ENCODE assay signal across 11 cellular contexts in the genomic region with DNA sequence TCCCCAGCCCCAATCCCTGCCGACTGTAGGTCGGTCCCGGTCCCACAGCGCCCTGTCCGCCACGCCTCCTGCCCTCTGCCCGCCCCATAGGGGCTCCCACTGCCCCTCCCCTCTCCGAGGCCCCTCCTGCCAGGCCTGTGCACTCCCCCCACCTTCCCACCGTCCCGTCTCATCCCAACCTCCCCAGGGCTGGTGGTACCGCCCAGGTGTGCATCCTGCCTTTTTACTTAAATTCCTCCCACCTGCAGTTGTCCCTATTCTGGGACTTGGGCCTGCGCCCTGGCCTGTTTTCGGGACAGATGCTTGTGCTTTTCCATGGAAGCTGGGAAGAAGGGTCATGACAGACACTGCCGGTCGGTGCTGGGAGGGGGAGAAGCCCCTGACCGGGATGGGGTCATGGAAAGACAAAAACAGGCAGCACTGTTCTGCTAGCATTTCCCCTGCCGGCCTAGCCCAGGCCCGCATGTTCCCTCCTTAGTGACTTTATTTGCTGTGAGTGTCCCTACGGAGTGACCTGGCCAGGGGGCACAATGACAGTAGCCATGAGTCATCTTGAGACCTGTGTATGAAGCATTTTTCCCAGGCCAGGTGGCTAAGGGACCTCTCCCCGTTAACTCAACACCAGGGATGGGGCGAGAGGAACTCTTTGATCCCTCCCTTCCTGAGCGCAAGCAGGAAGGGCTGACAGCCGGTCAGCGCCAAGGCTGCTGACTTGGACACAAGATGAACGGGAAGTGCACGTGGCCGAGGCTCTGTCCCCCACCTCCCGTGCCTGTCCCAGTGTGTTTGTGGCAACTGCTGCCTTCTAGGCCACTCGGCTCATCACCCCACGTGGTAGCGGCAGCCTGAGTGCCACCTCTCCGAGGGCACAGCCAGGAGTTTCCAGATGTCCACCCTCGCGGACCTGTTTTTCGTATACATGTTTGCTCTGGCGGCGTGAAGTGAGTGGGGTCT. TPM values are rescaled to one million over a fixed set of nuclear protein-coding genes. Genes with fewer than 3 reads are reported as not detected.
DNase-seq lines count a peak whose midpoint lies in the region; ATAC-seq, FAIRE-seq and TF ChIP-seq lines count a peak whose summit lies in the region.
"Had no signal": no experiment of that assay in that cellular context is flagged by ENCODE, and none has a peak within 500 bp of the region (broad histone marks: within the 10 kb centered on the region; RNA-seq: fewer than 3 reads in every experiment).

No MANE protein-coding gene starts in this region.

- BruUV-seq in K562 (replicated peaks; lab: Mats Ljungman, UMichigan), result no TSS peak

- H3K4me3 ChIP-seq in K562 (peak overlapping the region; percentile 34; the same call in 1 of the 2 replicates), small intestine (ENCODE audit: low read depth in 1 of 2, low read length in 2 of 2) (no peak overlapping the region)

- H3K9me3 Mint-ChIP-seq in activated CD4-positive, alpha-beta memory T cell treated with anti-CD3 and anti-CD28 coated beads, Interleukin-2, amount 10 ng/mL, durations not matched to agents 7 days and 5 days, result no peaks in the 10 kb centered on the region
- no peaks in the 10 kb centered on the region for H3K9me3 Mint-ChIP-seq in activated CD4-positive, alpha-beta memory T cell treated with anti-CD3 and anti-CD28 coated beads for 36 hours
- H3K9me3 Mint-ChIP-seq in stimulated activated naive CD8-positive, alpha-beta T cell treated with anti-CD3 and anti-CD28 coated beads, Interleukin-15, amount 100 ng/mL, for 72 hours, result no peaks in the 10 kb centered on the region

- no peak for TF ChIP-seq EP300 in K562 (IDR thresholded peaks at IDR 0.05; ENCODE audit: low read length)

- no peak for DNase-seq in activated CD4-positive, alpha-beta memory T cell treated with anti-CD3 and anti-CD28 coated beads, Interleukin-2, amount 10 ng/mL, durations not matched to agents 7 days and 5 days
- no peak for DNase-seq in activated CD4-positive, alpha-beta memory T cell treated with anti-CD3 and anti-CD28 coated beads for 36 hours
- peak in 2 of 4 experiments; percentile 82 for DNase-seq in K562 (ENCODE audit: extremely low read depth in 1 of 4, low spot score in 3 of 4)
- DNase-seq in left lobe of liver (ENCODE audit: low spot score), result no peak
- DNase-seq in stimulated activated naive CD8-positive, alpha-beta T cell treated with anti-CD3 and anti-CD28 coated beads, Interleukin-15, amount 100 ng/mL, for 72 hours, result no peak
- no peak for DNase-seq in middle frontal gyrus (ENCODE audit: extremely low spot score, low spot score)
- no peak for DNase-seq in small intestine
- no peak for DNase-seq in NCI-H2227 treated with DMSO at 0.1 percent for 48 hours (lab: John Stamatoyannopoulos, UW)
- DNase-seq: NCI-H1048 had no signal

- CTCF ChIA-PET in activated CD4-positive, alpha-beta memory T cell treated with anti-CD3 and anti-CD28 coated beads, Interleukin-2, amount 10 ng/mL, durations not matched to agents 7 days and 5 days (lab: Charles Lee), result interaction anchor here (0.8 kb wide), 1 partner anchor 37 kb away, joined by 3 read pairs; no protein-coding TSS in a partner anchor
- CTCF ChIA-PET in activated CD4-positive, alpha-beta memory T cell treated with anti-CD3 and anti-CD28 coated beads for 36 hours (lab: Charles Lee), result no interaction called here
- CTCF ChIA-PET in K562 (lab: Yijun Ruan, JAX; ENCODE audit: low intra/inter-chr PET ratio), result interaction anchor here (0.6 to 1.7 kb wide), 3 partner anchors 11 to 78 kb away, joined by 3 to 9 read pairs (median 5); no protein-coding TSS in a partner anchor

- H3K4me1 ChIP-seq in K562 (replicated peaks in 1 of 2; ENCODE audit: control insufficient read depth in 2 of 2, insufficient read depth in 2 of 2, low read length in 2 of 2) (peaks cover 7 to 87% of the 10 kb centered on the region in 2 experiments), small intestine (ENCODE audit: control insufficient read depth in 2 of 2, insufficient read depth in 1 of 2, low read depth in 1 of 2, low read length in 1 of 2) (no peaks in the 10 kb centered on the region)

- no peak; a peak in 1 of 4 replicates for TF ChIP-seq RAD21 in K562 (CRISPR knock-in tag; conservative IDR thresholded peaks at IDR 0.05 in 1 of 2, IDR thresholded peaks at IDR 0.05 in 1 of 2)

- 0 out of 2 replicates have a peak overlapping the region, but pooled peaks have one; percentile 11 for H2AFZ ChIP-seq in K562 (ENCODE audit: low read depth, low read length)

- no peak overlapping the region for H3K27ac ChIP-seq in K562 (ENCODE audit: extremely low read depth, low read depth, low read length)
- H3K27ac ChIP-seq in small intestine (ENCODE audit: low read depth in 1 of 2, low read length in 1 of 2), result no peak overlapping the region

- H3K27ac Mint-ChIP-seq in activated CD4-positive, alpha-beta memory T cell treated with anti-CD3 and anti-CD28 coated beads, Interleukin-2, amount 10 ng/mL, durations not matched to agents 7 days and 5 days, result no peak overlapping the region
- H3K27ac Mint-ChIP-seq in activated CD4-positive, alpha-beta memory T cell treated with anti-CD3 and anti-CD28 coated beads for 36 hours, result no peak overlapping the region
- H3K27ac Mint-ChIP-seq in stimulated activated naive CD8-positive, alpha-beta T cell treated with anti-CD3 and anti-CD28 coated beads, Interleukin-15, amount 100 ng/mL, for 72 hours, result no peak overlapping the region

- H3K36me3 ChIP-seq in K562 (ENCODE audit: control insufficient read depth, insufficient read depth, low read length) (peaks cover 8% of the 10 kb centered on the region; the same call in 1 of the 3 replicates), small intestine (ENCODE audit: control insufficient read depth in 2 of 2, insufficient read depth in 2 of 2, low read length in 2 of 2) (no peaks in the 10 kb centered on the region)

- 61% methylated on average over 37 of the region's 37 CpGs for WGBS in K562 (ENCODE audit: insufficient coverage, low coverage, missing lambda C conversion rate)
- WGBS in small intestine, 3 donors, result 15 to 19% (median 18%) methylated on average over 32 to 37 of the region's 37 CpGs

- no peaks in the 10 kb centered on the region for H3K36me3 Mint-ChIP-seq in activated CD4-positive, alpha-beta memory T cell treated with anti-CD3 and anti-CD28 coated beads, Interleukin-2, amount 10 ng/mL, durations not matched to agents 7 days and 5 days (ENCODE audit: low read depth)
- H3K36me3 Mint-ChIP-seq in activated CD4-positive, alpha-beta memory T cell treated with anti-CD3 and anti-CD28 coated beads for 36 hours, result no peaks in the 10 kb centered on the region

- in situ Hi-C loops in K562 (cut with MboI), result no loop called here

- H3K27me3 ChIP-seq in K562 (ENCODE audit: control insufficient read depth in 2 of 2, insufficient read depth in 2 of 2, low read length in 2 of 2) (peaks cover 0 to 14% of the 10 kb centered on the region in 2 experiments; a peak in 2 of 5 replicates), small intestine (ENCODE audit: control insufficient read depth in 2 of 2, insufficient read depth in 2 of 2, low read length in 2 of 2) (peaks cover 13 to 48% of the 10 kb centered on the region in 2 donors)

- H3K4me3 Mint-ChIP-seq in activated CD4-positive, alpha-beta memory T cell treated with anti-CD3 and anti-CD28 coated beads, Interleukin-2, amount 10 ng/mL, durations not matched to agents 7 days and 5 days, result peak overlapping the region; percentile 35
- no peak overlapping the region for H3K4me3 Mint-ChIP-seq in activated CD4-positive, alpha-beta memory T cell treated with anti-CD3 and anti-CD28 coated beads for 36 hours
- peak overlapping the region; percentile 64 to 68 for H3K4me3 Mint-ChIP-seq in stimulated activated naive CD8-positive, alpha-beta T cell treated with anti-CD3 and anti-CD28 coated beads, Interleukin-15, amount 100 ng/mL, for 72 hours

- FAIRE-seq in K562 (lab: Jason Lieb, UNC) (no peak), small intestine (lab: Jason Lieb, UNC) (no peak)

- peaks cover 7% of the 10 kb centered on the region for H3K79me2 ChIP-seq in K562 (ENCODE audit: control insufficient read depth, insufficient read depth, low read length)

- peaks cover 55% of the 10 kb centered on the region for H3K27me3 Mint-ChIP-seq in activated CD4-positive, alpha-beta memory T cell treated with anti-CD3 and anti-CD28 coated beads, Interleukin-2, amount 10 ng/mL, durations not matched to agents 7 days and 5 days
- peaks cover 64% of the 10 kb centered on the region for H3K27me3 Mint-ChIP-seq in activated CD4-positive, alpha-beta memory T cell treated with anti-CD3 and anti-CD28 coated beads for 36 hours
- peaks cover 93% of the 10 kb centered on the region for H3K27me3 Mint-ChIP-seq in stimulated activated naive CD8-positive, alpha-beta T cell treated with anti-CD3 and anti-CD28 coated beads, Interleukin-15, amount 100 ng/mL, for 72 hours

- POLR2A ChIA-PET in activated CD4-positive, alpha-beta memory T cell treated with anti-CD3 and anti-CD28 coated beads, Interleukin-2, amount 10 ng/mL, durations not matched to agents 7 days and 5 days (lab: Charles Lee), result no interaction called here
- POLR2A ChIA-PET in activated CD4-positive, alpha-beta memory T cell treated with anti-CD3 and anti-CD28 coated beads for 36 hours (lab: Charles Lee), result no interaction called here
- POLR2A ChIA-PET in K562 (lab: Yijun Ruan, JAX), result interaction anchor here (0.6 to 0.8 kb wide), 3 partner anchors 11 to 94 kb away, joined by 3 to 4 read pairs (median 4); no protein-coding TSS in a partner anchor

- TF ChIP-seq CTCF in K562 (IDR thresholded peaks at IDR 0.05 in 2 of 3, conservative IDR thresholded peaks at IDR 0.05 in 1 of 3; ENCODE audit: insufficient read depth in 2 of 3, low read depth in 1 of 3, low read length in 3 of 3), result no peak

- H3K9me1 ChIP-seq in K562 (ENCODE audit: control insufficient read depth, insufficient read depth, low read length), result peaks cover 6% of the 10 kb centered on the region

- peak overlapping the region in 1 of 2 experiments; percentile 74; a peak in 2 of 4 replicates for H3K9ac ChIP-seq in K562 (ENCODE audit: insufficient read depth in 1 of 2, low read depth in 2 of 2, low read length in 2 of 2)

- H4K20me1 ChIP-seq in K562 (replicated peaks; ENCODE audit: control insufficient read depth, insufficient read depth, low read length), result 0 out of 2 replicates have a peak, but pooled peaks cover 3% of the 10 kb centered on the region

- no peak for TF ChIP-seq POLR2A in K562 (conservative IDR thresholded peaks at IDR 0.05)

- H3K4me1 Mint-ChIP-seq in activated CD4-positive, alpha-beta memory T cell treated with anti-CD3 and anti-CD28 coated beads, Interleukin-2, amount 10 ng/mL, durations not matched to agents 7 days and 5 days, result peaks cover 12% of the 10 kb centered on the region
- H3K4me1 Mint-ChIP-seq in activated CD4-positive, alpha-beta memory T cell treated with anti-CD3 and anti-CD28 coated beads for 36 hours (ENCODE audit: low read depth), result peaks cover 6% of the 10 kb centered on the region
- peaks cover 19% of the 10 kb centered on the region for H3K4me1 Mint-ChIP-seq in stimulated activated naive CD8-positive, alpha-beta T cell treated with anti-CD3 and anti-CD28 coated beads, Interleukin-15, amount 100 ng/mL, for 72 hours

- ATAC-seq in K562 (peak; percentile 33), left lobe of liver (peak; percentile 32)
- peak; percentile 49 for ATAC-seq in stimulated activated naive CD8-positive, alpha-beta T cell treated with anti-CD3 and anti-CD28 coated beads, Interleukin-15, amount 100 ng/mL, for 72 hours

- no peaks in the 10 kb centered on the region for H3K9me3 ChIP-seq in K562 (replicated peaks; ENCODE audit: control insufficient read depth, insufficient read depth, low read depth, low read length)
- H3K9me3 ChIP-seq in small intestine (ENCODE audit: control insufficient read depth, low read depth), result no peaks in the 10 kb centered on the region

- intact Hi-C loops in activated CD4-positive, alpha-beta memory T cell treated with anti-CD3 and anti-CD28 coated beads for 36 hours (cut with micrococcal nuclease), result loop anchor here (1.0 to 5.0 kb wide), 2 partner anchors 13 to 35 kb away; no protein-coding TSS in a partner anchor
- intact Hi-C loops in K562 (cut with micrococcal nuclease), result loop anchor here (2.0 kb wide), 1 partner anchor 37 kb away; no protein-coding TSS in a partner anchor

- peak overlapping the region; percentile 30 for H3K4me2 ChIP-seq in K562 (ENCODE audit: insufficient read depth, low read length)

RNA-seq across cellular contexts. Expression of gene TBX1, which starts 7.1 kb away (rescaled TPM):
- not detected for total RNA-seq in activated CD4-positive, alpha-beta memory T cell treated with anti-CD3 and anti-CD28 coated beads, Interleukin-2, amount 10 ng/mL, durations not matched to agents 7 days and 5 days
- total RNA-seq in activated CD4-positive, alpha-beta memory T cell treated with anti-CD3 and anti-CD28 coated beads for 36 hours, result not detected
- 31.9 and 90.7 TPM in 2 replicates for total RNA-seq in K562 (2011; cell fraction: chromatin; rRNA removed; ENCODE audit: low replicate concordance)
- 41.9 and 52.4 TPM in 2 replicates for total RNA-seq in K562 (2011; cell fraction: nucleolus; rRNA removed)
- 40.6 and 47.0 TPM in 2 replicates for total RNA-seq in K562 (2011; cell fraction: nucleoplasm; rRNA removed)
- total RNA-seq in K562 (2014; rRNA removed) (8.9 and 14.0 TPM in 2 replicates), K562 (2014; rRNA removed; fragmentation: Illumina TruSeq; extraction: Trizol) (2.1 and 2.6 TPM in 2 replicates), K562 (2015; rRNA removed; fragmentation: Illumina TruSeq; extraction: Trizol) (3.5 and 3.9 TPM in 2 replicates), K562 (2021) (34.2 and 35.0 TPM in 2 replicates), left lobe of liver (0.40 TPM)
- polyA plus RNA-seq in K562 (2011; rRNA removed) (2.5 and 9.5 TPM in 2 replicates), K562 (2014; fragmentation: Illumina TruSeq; extraction: Trizol) (8.0 and 12.8 TPM in 2 replicates), K562 (2014; fragmentation: Nextera tagmentation; extraction: Ambion mirVana) (under 1 TPM; 0.07 to 0.11 TPM), K562 (2014; rRNA removed) (14.7 and 17.1 TPM in 2 replicates), small intestine (1 to 10 TPM in 2 of 3 donors, not detected in 1; 1.1 to 4.8 TPM)
- polyA plus RNA-seq in K562 (2011; cell fraction: cytosol; rRNA removed), result 5.8 and 7.7 TPM in 2 replicates
- 55.1 and 87.1 TPM in 2 replicates for polyA plus RNA-seq in K562 (2011; cell fraction: nucleus; rRNA removed)
- polyA plus RNA-seq in K562 (2012), result 12.4 and 14.0 TPM in 2 replicates
- 2.2 and 5.5 TPM in 2 replicates for polyA minus RNA-seq in K562 (2011; rRNA and poly(A)+ RNA removed)
- polyA minus RNA-seq in K562 (2011; cell fraction: cytosol; rRNA and poly(A)+ RNA removed), result 5.4 and 22.9 TPM in 2 replicates
- polyA minus RNA-seq in K562 (2011; cell fraction: nucleus; rRNA and poly(A)+ RNA removed), result 20.1 and 45.7 TPM in 2 replicates

RNA-seq across cellular contexts. Expression of gene GP1BB, which starts 44.4 kb away (rescaled TPM):
- not detected for total RNA-seq in activated CD4-positive, alpha-beta memory T cell treated with anti-CD3 and anti-CD28 coated beads, Interleukin-2, amount 10 ng/mL, durations not matched to agents 7 days and 5 days
- total RNA-seq in activated CD4-positive, alpha-beta memory T cell treated with anti-CD3 and anti-CD28 coated beads for 36 hours, result not detected
- 12.5 and 89.3 TPM in 2 replicates for total RNA-seq in K562 (2011; cell fraction: chromatin; rRNA removed; ENCODE audit: low replicate concordance)
- 145 and 149 TPM in 2 replicates for total RNA-seq in K562 (2011; cell fraction: nucleolus; rRNA removed)
- total RNA-seq in K562 (2011; cell fraction: nucleoplasm; rRNA removed), result 44.7 and 52.3 TPM in 2 replicates
- total RNA-seq in K562 (2014; rRNA removed), result 85.2 and 90.0 TPM in 2 replicates
- total RNA-seq in K562 (2014; rRNA removed; fragmentation: Illumina TruSeq; extraction: Trizol), result 2.1 and 2.8 TPM in 2 replicates
- total RNA-seq in K562 (2015; rRNA removed; fragmentation: Illumina TruSeq; extraction: Trizol), result 1.6 and 5.2 TPM in 2 replicates
- total RNA-seq in K562 (2021), result 139 and 162 TPM in 2 replicates
- 9.2 and 33.6 TPM in 2 replicates for polyA plus RNA-seq in K562 (2011; rRNA removed)
- polyA plus RNA-seq in K562 (2011; cell fraction: cytosol; rRNA removed), result 60.0 and 286 TPM in 2 replicates
- 103 and 165 TPM in 2 replicates for polyA plus RNA-seq in K562 (2011; cell fraction: nucleus; rRNA removed)
- polyA plus RNA-seq in K562 (2012), result 49.9 and 97.0 TPM in 2 replicates
- polyA plus RNA-seq in K562 (2014; fragmentation: Illumina TruSeq; extraction: Trizol), result 1.6 and 15.2 TPM in 2 replicates
- polyA plus RNA-seq in K562 (2014; fragmentation: Nextera tagmentation; extraction: Ambion mirVana), result 1 to 10 TPM in 1 of 2 experiments, under 1 TPM in 1; 0.69 to 1.1 TPM
- polyA plus RNA-seq in K562 (2014; rRNA removed), result 110 and 150 TPM in 2 replicates
- 2.4 and 2.8 TPM in 2 replicates for polyA minus RNA-seq in K562 (2011; rRNA and poly(A)+ RNA removed)
- 43.2 and 113 TPM in 2 replicates for polyA minus RNA-seq in K562 (2011; cell fraction: cytosol; rRNA and poly(A)+ RNA removed)
- polyA minus RNA-seq in K562 (2011; cell fraction: nucleus; rRNA and poly(A)+ RNA removed), result 19.4 and 37.3 TPM in 2 replicates
- total RNA-seq in left lobe of liver, result 0.75 TPM
- polyA plus RNA-seq in small intestine, result 1 to 10 TPM in 2 of 3 donors, under 1 TPM in 1; 0.67 to 1.4 (median 1.3) TPM
- total RNA-seq: OCI-LY7, renal cortical epithelial cell had no signal

RNA-seq across cellular contexts. Expression of gene SEPTIN5, which starts 53.4 kb away (rescaled TPM):
- not detected for total RNA-seq in activated CD4-positive, alpha-beta memory T cell treated with anti-CD3 and anti-CD28 coated beads, Interleukin-2, amount 10 ng/mL, durations not matched to agents 7 days and 5 days
- total RNA-seq in activated CD4-positive, alpha-beta memory T cell treated with anti-CD3 and anti-CD28 coated beads for 36 hours, result under 1 TPM; 0.41 to 0.43 TPM
- total RNA-seq in K562 (2011; cell fraction: chromatin; rRNA removed; ENCODE audit: low replicate concordance), result 625 and 1,610 TPM in 2 replicates
- total RNA-seq in K562 (2011; cell fraction: nucleolus; rRNA removed), result 538 and 650 TPM in 2 replicates
- total RNA-seq in K562 (2011; cell fraction: nucleoplasm; rRNA removed), result 407 and 495 TPM in 2 replicates
- total RNA-seq in K562 (2014; rRNA removed) (116 and 125 TPM in 2 replicates), K562 (2014; rRNA removed; fragmentation: Illumina TruSeq; extraction: Trizol) (92.5 and 94.6 TPM in 2 replicates), K562 (2015; rRNA removed; fragmentation: Illumina TruSeq; extraction: Trizol) (28.1 and 34.9 TPM in 2 replicates), K562 (2021) (177 and 195 TPM in 2 replicates), left lobe of liver (1.1 TPM)
- polyA plus RNA-seq in K562 (2011; rRNA removed) (119 and 238 TPM in 2 replicates), K562 (2014; fragmentation: Illumina TruSeq; extraction: Trizol) (135 and 164 TPM in 2 replicates), K562 (2014; fragmentation: Nextera tagmentation; extraction: Ambion mirVana) (1 to 10 TPM in 1 of 2 experiments, under 1 TPM in 1; 0.03 to 1.9 TPM), K562 (2014; rRNA removed) (129 and 135 TPM in 2 replicates), small intestine (1 to 10 TPM; 2.2 to 9.9 (median 2.2) TPM)
- 143 and 156 TPM in 2 replicates for polyA plus RNA-seq in K562 (2011; cell fraction: cytosol; rRNA removed)
- polyA plus RNA-seq in K562 (2011; cell fraction: nucleus; rRNA removed), result 671 and 957 TPM in 2 replicates
- 122 and 123 TPM in 2 replicates for polyA plus RNA-seq in K562 (2012)
- 306 and 458 TPM in 2 replicates for polyA minus RNA-seq in K562 (2011; rRNA and poly(A)+ RNA removed)
- 83.2 and 205 TPM in 2 replicates for polyA minus RNA-seq in K562 (2011; cell fraction: cytosol; rRNA and poly(A)+ RNA removed)
- 284 and 666 TPM in 2 replicates for polyA minus RNA-seq in K562 (2011; cell fraction: nucleus; rRNA and poly(A)+ RNA removed)
- total RNA-seq: OCI-LY7 had no signal

Comparison
In these comparisons a context has a peak if more than half of its experiments do, and no peak if none do; other contexts are left out.
1. RNA of gene SEPTIN5, which starts 53.4 kb away (total RNA-seq): 28.1 to 1,610 TPM in K562; 1.1 TPM in left lobe of liver (single experiment), 0.41 to 0.43 TPM in activated CD4-positive, alpha-beta memory T cell treated with anti-CD3 and anti-CD28 coated beads for 36 hours and not detected in activated CD4-positive, alpha-beta memory T cell treated with anti-CD3 and anti-CD28 coated beads, Interleukin-2, amount 10 ng/mL, durations not matched to agents 7 days and 5 days; every median in the first group is over 10 times any median in the second.
2. Peak in every context shown above with its lines, with median percentiles within 50 percentile points of each other: ATAC-seq.